In genomic region chr5:119307170-119307569, GRCh38 we compare ENCODE assay signal across 1 cellular context.
TF ChIP-seq lines count a peak whose summit lies in the region.

No MANE protein-coding gene starts in this region.

TF ChIP-seq in GM23338, 12 proteins besides CTCF, POLR2A, EP300 and RAD21 (continued from another document):
- TF ChIP-seq ZNF462 (CRISPR knock-in tag; IDR thresholded peaks at IDR 0.05), result no peak
- no peak for TF ChIP-seq JUNB (IDR thresholded peaks at IDR 0.05; ENCODE audit: unreplicated experiment)
- no peak for TF ChIP-seq ETS1 (IDR thresholded peaks at IDR 0.05)
- no peak for TF ChIP-seq STAT1 (IDR thresholded peaks at IDR 0.05; ENCODE audit: unreplicated experiment)
- TF ChIP-seq REST (IDR thresholded peaks at IDR 0.05; ENCODE audit: unreplicated experiment), result no peak
- TF ChIP-seq CREB1 (CRISPR knock-in tag; IDR thresholded peaks at IDR 0.05; ENCODE audit: low read depth), result no peak
- TF ChIP-seq ZNF331 (CRISPR knock-in tag; IDR thresholded peaks at IDR 0.05; ENCODE audit: low read depth), result no peak
- no peak for TF ChIP-seq ZNF114 (CRISPR knock-in tag; IDR thresholded peaks at IDR 0.05)
- TF ChIP-seq EZH2phosphoT487 (IDR thresholded peaks at IDR 0.05; ENCODE audit: unreplicated experiment), result no peak
- no peak for TF ChIP-seq EZH2 (IDR thresholded peaks at IDR 0.05; ENCODE audit: low read depth, unreplicated experiment)
